ENCODE assay signal across 1 cellular context in the genomic region with DNA sequence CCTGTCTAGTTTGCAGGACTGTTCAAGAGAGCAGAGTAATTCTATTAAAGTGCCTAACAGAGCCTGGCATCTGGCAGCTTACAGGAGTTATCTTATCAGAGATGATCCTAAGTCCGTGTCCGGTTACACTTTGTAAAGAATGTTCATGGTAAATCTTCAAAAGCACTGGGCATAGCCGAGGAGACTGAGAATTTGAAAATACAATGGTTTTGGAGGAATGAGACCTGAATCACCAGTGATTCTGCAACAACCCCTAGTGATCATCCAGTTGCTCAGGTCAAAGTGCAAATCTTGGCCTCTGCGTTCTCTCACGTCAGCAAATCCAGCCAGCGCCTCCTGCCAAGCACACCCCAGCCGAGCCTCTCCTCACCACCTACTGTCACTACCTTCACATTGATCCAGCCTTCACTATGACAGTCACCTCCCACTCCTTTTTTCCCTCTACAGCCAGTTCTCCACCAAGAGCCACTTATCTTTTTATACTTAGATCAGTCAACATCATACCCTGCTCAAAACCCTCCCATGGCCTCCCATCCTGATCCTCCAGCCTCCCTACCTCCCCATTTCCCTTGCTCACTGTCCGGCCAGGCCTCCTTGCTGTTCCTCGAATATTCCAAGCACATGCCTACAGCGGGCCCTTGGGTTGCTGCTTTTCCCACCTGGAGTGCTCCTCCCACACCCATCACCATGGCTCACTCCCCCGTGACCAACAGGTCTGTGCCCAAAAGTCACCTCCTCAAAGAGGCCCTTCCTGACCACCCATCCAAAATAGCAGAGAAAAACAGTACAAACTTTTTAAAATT.
TF ChIP-seq lines count a peak whose summit lies in the region.

No MANE protein-coding gene starts in this region.

TF ChIP-seq in HepG2, 621 proteins besides CTCF, POLR2A, EP300 and RAD21 (continued from another document and continues in another):
- TF ChIP-seq, protein P1, sequence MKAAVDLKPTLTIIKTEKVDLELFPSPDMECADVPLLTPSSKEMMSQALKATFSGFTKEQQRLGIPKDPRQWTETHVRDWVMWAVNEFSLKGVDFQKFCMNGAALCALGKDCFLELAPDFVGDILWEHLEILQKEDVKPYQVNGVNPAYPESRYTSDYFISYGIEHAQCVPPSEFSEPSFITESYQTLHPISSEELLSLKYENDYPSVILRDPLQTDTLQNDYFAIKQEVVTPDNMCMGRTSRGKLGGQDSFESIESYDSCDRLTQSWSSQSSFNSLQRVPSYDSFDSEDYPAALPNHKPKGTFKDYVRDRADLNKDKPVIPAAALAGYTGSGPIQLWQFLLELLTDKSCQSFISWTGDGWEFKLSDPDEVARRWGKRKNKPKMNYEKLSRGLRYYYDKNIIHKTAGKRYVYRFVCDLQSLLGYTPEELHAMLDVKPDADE (CRISPR knock-in tag; IDR thresholded peaks at IDR 0.05), result no peak
- no peak for TF ChIP-seq RNF2 (conservative IDR thresholded peaks at IDR 0.05; ENCODE audit: low read depth)
- TF ChIP-seq HIVEP1 (CRISPR knock-in tag; IDR thresholded peaks at IDR 0.05), result no peak
- no peak for TF ChIP-seq ZNF260 (CRISPR knock-in tag; IDR thresholded peaks at IDR 0.05; ENCODE audit: borderline replicate concordance, low read depth)
- TF ChIP-seq ZNF747 (CRISPR knock-in tag; IDR thresholded peaks at IDR 0.05; ENCODE audit: borderline replicate concordance), result no peak
- peak; percentile 10; the same call in 1 of the 2 replicates for TF ChIP-seq SP5 (CRISPR knock-in tag; IDR thresholded peaks at IDR 0.05; ENCODE audit: borderline replicate concordance, low read depth)
- TF ChIP-seq ZNF749 (CRISPR knock-in tag; IDR thresholded peaks at IDR 0.05; ENCODE audit: borderline replicate concordance), result no peak
- TF ChIP-seq, protein P2, sequence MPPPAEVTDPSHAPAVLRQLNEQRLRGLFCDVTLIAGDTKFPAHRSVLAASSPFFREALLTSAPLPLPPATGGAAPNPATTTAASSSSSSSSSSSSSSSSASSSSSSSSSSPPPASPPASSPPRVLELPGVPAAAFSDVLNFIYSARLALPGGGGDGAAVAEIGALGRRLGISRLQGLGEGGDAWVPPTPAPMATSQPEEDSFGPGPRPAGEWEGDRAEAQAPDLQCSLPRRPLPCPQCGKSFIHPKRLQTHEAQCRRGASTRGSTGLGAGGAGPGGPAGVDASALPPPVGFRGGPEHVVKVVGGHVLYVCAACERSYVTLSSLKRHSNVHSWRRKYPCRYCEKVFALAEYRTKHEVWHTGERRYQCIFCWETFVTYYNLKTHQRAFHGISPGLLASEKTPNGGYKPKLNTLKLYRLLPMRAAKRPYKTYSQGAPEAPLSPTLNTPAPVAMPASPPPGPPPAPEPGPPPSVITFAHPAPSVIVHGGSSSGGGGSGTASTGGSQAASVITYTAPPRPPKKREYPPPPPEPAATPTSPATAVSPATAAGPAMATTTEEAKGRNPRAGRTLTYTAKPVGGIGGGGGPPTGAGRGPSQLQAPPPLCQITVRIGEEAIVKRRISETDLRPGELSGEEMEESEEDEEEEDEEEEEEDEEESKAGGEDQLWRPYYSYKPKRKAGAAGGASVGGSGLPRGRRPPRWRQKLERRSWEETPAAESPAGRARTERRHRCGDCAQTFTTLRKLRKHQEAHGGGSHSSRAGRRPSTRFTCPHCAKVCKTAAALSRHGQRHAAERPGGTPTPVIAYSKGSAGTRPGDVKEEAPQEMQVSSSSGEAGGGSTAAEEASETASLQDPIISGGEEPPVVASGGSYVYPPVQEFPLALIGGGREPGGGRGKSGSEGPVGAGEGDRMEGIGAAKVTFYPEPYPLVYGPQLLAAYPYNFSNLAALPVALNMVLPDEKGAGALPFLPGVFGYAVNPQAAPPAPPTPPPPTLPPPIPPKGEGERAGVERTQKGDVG (CRISPR knock-in tag; IDR thresholded peaks at IDR 0.05; ENCODE audit: borderline replicate concordance), result no peak
- no peak for TF ChIP-seq DDIT3 (CRISPR knock-in tag; IDR thresholded peaks at IDR 0.05)
- no peak for TF ChIP-seq ZNF589 (CRISPR knock-in tag; conservative IDR thresholded peaks at IDR 0.05)
- TF ChIP-seq AGO2 (optimal IDR thresholded peaks at IDR 0.05; ENCODE audit: low read depth, low read length), result no peak
- TF ChIP-seq POLR2G (IDR thresholded peaks at IDR 0.05; ENCODE audit: low read depth, low read length), result no peak
- 0 out of 2 replicates have a peak, but pooled peaks have one; percentile 66 for TF ChIP-seq ZNF580 (CRISPR knock-in tag; IDR thresholded peaks at IDR 0.05; ENCODE audit: borderline replicate concordance, low read depth)
- TF ChIP-seq SATB2 (CRISPR knock-in tag; IDR thresholded peaks at IDR 0.05), result no peak
- no peak for TF ChIP-seq JUNB (CRISPR knock-in tag; IDR thresholded peaks at IDR 0.05; ENCODE audit: borderline replicate concordance)
- no peak for TF ChIP-seq ZNF354B (CRISPR knock-in tag; IDR thresholded peaks at IDR 0.05)
- no peak for TF ChIP-seq ZNF17 (CRISPR knock-in tag; IDR thresholded peaks at IDR 0.05)
- TF ChIP-seq, protein P3, sequence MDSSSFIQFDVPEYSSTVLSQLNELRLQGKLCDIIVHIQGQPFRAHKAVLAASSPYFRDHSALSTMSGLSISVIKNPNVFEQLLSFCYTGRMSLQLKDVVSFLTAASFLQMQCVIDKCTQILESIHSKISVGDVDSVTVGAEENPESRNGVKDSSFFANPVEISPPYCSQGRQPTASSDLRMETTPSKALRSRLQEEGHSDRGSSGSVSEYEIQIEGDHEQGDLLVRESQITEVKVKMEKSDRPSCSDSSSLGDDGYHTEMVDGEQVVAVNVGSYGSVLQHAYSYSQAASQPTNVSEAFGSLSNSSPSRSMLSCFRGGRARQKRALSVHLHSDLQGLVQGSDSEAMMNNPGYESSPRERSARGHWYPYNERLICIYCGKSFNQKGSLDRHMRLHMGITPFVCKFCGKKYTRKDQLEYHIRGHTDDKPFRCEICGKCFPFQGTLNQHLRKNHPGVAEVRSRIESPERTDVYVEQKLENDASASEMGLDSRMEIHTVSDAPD (CRISPR knock-in tag; IDR thresholded peaks at IDR 0.05), result peak; percentile 88
- no peak for TF ChIP-seq PAWR (CRISPR knock-in tag; IDR thresholded peaks at IDR 0.05; ENCODE audit: borderline replicate concordance)
- no peak for TF ChIP-seq KAT7 (CRISPR knock-in tag; IDR thresholded peaks at IDR 0.05; ENCODE audit: borderline replicate concordance)
- TF ChIP-seq GPN1 (CRISPR knock-in tag; IDR thresholded peaks at IDR 0.05; ENCODE audit: borderline replicate concordance), result no peak
- TF ChIP-seq KDM6A (CRISPR knock-in tag; IDR thresholded peaks at IDR 0.05; ENCODE audit: low read depth), result peak; percentile 47
- TF ChIP-seq SMYD3 (CRISPR knock-in tag; IDR thresholded peaks at IDR 0.05), result no peak
- no peak for TF ChIP-seq CHD2 (IDR thresholded peaks at IDR 0.05; ENCODE audit: low read depth, low read length)
- TF ChIP-seq, protein P4, sequence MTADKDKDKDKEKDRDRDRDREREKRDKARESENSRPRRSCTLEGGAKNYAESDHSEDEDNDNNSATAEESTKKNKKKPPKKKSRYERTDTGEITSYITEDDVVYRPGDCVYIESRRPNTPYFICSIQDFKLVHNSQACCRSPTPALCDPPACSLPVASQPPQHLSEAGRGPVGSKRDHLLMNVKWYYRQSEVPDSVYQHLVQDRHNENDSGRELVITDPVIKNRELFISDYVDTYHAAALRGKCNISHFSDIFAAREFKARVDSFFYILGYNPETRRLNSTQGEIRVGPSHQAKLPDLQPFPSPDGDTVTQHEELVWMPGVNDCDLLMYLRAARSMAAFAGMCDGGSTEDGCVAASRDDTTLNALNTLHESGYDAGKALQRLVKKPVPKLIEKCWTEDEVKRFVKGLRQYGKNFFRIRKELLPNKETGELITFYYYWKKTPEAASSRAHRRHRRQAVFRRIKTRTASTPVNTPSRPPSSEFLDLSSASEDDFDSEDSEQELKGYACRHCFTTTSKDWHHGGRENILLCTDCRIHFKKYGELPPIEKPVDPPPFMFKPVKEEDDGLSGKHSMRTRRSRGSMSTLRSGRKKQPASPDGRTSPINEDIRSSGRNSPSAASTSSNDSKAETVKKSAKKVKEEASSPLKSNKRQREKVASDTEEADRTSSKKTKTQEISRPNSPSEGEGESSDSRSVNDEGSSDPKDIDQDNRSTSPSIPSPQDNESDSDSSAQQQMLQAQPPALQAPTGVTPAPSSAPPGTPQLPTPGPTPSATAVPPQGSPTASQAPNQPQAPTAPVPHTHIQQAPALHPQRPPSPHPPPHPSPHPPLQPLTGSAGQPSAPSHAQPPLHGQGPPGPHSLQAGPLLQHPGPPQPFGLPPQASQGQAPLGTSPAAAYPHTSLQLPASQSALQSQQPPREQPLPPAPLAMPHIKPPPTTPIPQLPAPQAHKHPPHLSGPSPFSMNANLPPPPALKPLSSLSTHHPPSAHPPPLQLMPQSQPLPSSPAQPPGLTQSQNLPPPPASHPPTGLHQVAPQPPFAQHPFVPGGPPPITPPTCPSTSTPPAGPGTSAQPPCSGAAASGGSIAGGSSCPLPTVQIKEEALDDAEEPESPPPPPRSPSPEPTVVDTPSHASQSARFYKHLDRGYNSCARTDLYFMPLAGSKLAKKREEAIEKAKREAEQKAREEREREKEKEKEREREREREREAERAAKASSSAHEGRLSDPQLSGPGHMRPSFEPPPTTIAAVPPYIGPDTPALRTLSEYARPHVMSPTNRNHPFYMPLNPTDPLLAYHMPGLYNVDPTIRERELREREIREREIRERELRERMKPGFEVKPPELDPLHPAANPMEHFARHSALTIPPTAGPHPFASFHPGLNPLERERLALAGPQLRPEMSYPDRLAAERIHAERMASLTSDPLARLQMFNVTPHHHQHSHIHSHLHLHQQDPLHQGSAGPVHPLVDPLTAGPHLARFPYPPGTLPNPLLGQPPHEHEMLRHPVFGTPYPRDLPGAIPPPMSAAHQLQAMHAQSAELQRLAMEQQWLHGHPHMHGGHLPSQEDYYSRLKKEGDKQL (CRISPR knock-in tag; IDR thresholded peaks at IDR 0.05; ENCODE audit: low read depth), result no peak
- peak; percentile 70; the same call in 1 of the 2 replicates for TF ChIP-seq ZNF224 (CRISPR knock-in tag; IDR thresholded peaks at IDR 0.05)
- no peak for TF ChIP-seq NBN (conservative IDR thresholded peaks at IDR 0.05)
- TF ChIP-seq TCF12 (IDR thresholded peaks at IDR 0.05), result no peak
- no peak for TF ChIP-seq TCF12 (CRISPR knock-in tag; IDR thresholded peaks at IDR 0.05)
- no peak for TF ChIP-seq SUZ12 (IDR thresholded peaks at IDR 0.05; ENCODE audit: low read depth, low read length)
- TF ChIP-seq, protein P5, sequence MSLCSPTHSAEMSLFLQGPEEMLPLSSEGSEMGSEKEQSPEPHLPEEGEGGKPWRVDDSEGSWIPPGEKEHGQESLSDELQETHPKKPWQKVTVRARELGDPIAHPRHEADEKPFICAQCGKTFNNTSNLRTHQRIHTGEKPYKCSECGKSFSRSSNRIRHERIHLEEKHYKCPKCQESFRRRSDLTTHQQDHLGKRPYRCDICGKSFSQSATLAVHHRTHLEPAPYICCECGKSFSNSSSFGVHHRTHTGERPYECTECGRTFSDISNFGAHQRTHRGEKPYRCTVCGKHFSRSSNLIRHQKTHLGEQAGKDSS (CRISPR knock-in tag; IDR thresholded peaks at IDR 0.05; ENCODE audit: borderline replicate concordance, low read depth), result 0 out of 2 replicates have a peak, but pooled peaks have one; percentile 43
- no peak for TF ChIP-seq SCMH1 (CRISPR knock-in tag; IDR thresholded peaks at IDR 0.05; ENCODE audit: borderline replicate concordance)
- no peak for TF ChIP-seq ARNT2 (CRISPR knock-in tag; IDR thresholded peaks at IDR 0.05; ENCODE audit: low read depth)
- no peak; the same call in none of the 2 replicates for TF ChIP-seq ZMYM2 (CRISPR knock-in tag; IDR thresholded peaks at IDR 0.05)
- no peak for TF ChIP-seq ZFP36L1 (CRISPR knock-in tag; IDR thresholded peaks at IDR 0.05)
- TF ChIP-seq, protein P6, sequence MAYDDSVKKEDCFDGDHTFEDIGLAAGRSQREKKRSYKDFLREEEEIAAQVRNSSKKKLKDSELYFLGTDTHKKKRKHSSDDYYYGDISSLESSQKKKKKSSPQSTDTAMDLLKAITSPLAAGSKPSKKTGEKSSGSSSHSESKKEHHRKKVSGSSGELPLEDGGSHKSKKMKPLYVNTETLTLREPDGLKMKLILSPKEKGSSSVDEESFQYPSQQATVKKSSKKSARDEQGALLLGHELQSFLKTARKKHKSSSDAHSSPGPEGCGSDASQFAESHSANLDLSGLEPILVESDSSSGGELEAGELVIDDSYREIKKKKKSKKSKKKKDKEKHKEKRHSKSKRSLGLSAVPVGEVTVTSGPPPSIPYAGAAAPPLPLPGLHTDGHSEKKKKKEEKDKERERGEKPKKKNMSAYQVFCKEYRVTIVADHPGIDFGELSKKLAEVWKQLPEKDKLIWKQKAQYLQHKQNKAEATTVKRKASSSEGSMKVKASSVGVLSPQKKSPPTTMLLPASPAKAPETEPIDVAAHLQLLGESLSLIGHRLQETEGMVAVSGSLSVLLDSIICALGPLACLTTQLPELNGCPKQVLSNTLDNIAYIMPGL (CRISPR knock-in tag; IDR thresholded peaks at IDR 0.05; ENCODE audit: borderline replicate concordance in 1 of 2, low read depth in 1 of 2), result peak in 1 of 2 experiments; percentile 19; a peak in 1 of 4 replicates
- TF ChIP-seq FOXK2 (IDR thresholded peaks at IDR 0.05), result peak; percentile 24; the same call in 1 of the 2 replicates
- peak; percentile 81; the same call in 1 of the 2 replicates for TF ChIP-seq ZNF331 (CRISPR knock-in tag; IDR thresholded peaks at IDR 0.05)
- TF ChIP-seq LRRFIP1 (CRISPR knock-in tag; conservative IDR thresholded peaks at IDR 0.05), result no peak
- no peak for TF ChIP-seq GZF1 (CRISPR knock-in tag; IDR thresholded peaks at IDR 0.05)
- TF ChIP-seq ZNF337 (CRISPR knock-in tag; IDR thresholded peaks at IDR 0.05; ENCODE audit: borderline replicate concordance, low read depth), result peak; percentile 67; the same call in 1 of the 2 replicates
- TF ChIP-seq REL (CRISPR knock-in tag; conservative IDR thresholded peaks at IDR 0.05), result no peak
- no peak for TF ChIP-seq MAFG (CRISPR knock-in tag; IDR thresholded peaks at IDR 0.05)
- peak; percentile 74 for TF ChIP-seq FOXA3 (CRISPR knock-in tag; IDR thresholded peaks at IDR 0.05)
